ENCODE assay signal across 1 cellular context in the genomic region with DNA sequence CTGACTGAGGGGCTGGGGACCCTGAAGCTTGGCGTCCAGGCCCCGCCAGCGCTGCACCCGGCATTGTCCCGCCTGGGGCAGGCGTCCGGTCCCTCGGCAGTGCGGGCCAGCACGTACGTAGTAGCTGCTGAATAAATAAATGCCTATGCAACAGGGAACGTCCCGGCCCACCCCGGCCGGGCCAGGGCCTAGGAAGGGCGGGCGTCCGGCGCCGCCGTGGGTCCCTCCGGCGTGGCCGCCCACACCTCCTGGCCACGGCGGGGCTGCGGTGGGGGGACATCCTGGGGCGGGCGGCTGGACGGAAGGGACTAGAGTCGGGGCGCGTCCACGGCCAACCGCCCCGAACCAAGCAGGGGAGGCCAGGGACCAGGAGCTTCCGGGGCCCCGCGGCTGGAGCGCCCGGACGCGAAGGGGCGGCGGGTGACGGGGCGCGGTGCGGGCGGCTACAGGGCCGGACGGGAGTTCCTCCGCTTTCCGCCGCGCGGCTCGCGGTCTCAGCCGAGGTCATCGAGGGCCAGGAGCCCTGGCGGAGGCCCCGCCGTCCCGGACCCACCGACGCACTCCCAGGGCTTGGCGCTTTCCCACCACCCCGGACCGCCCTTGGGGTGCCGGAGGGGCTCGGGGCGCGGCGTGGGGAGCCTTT.
TF ChIP-seq lines count a peak whose summit lies in the region.

No MANE protein-coding gene starts in this region.

TF ChIP-seq in HepG2, 621 proteins besides CTCF, POLR2A, EP300 and RAD21 (continued from another document and continues in another):
- TF ChIP-seq, protein P1, sequence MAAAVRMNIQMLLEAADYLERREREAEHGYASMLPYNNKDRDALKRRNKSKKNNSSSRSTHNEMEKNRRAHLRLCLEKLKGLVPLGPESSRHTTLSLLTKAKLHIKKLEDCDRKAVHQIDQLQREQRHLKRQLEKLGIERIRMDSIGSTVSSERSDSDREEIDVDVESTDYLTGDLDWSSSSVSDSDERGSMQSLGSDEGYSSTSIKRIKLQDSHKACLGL (CRISPR knock-in tag; IDR thresholded peaks at IDR 0.05) = no peak; the same call in 1 of the 2 replicates
- no peak for TF ChIP-seq RELA (CRISPR knock-in tag; IDR thresholded peaks at IDR 0.05)
- TF ChIP-seq ZNF296 (CRISPR knock-in tag; conservative IDR thresholded peaks at IDR 0.05) = no peak
- TF ChIP-seq, protein P2, sequence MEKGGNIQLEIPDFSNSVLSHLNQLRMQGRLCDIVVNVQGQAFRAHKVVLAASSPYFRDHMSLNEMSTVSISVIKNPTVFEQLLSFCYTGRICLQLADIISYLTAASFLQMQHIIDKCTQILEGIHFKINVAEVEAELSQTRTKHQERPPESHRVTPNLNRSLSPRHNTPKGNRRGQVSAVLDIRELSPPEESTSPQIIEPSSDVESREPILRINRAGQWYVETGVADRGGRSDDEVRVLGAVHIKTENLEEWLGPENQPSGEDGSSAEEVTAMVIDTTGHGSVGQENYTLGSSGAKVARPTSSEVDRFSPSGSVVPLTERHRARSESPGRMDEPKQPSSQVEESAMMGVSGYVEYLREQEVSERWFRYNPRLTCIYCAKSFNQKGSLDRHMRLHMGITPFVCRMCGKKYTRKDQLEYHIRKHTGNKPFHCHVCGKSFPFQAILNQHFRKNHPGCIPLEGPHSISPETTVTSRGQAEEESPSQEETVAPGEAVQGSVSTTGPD (CRISPR knock-in tag; IDR thresholded peaks at IDR 0.05) = no peak
- TF ChIP-seq HDAC2 (CRISPR knock-in tag; IDR thresholded peaks at IDR 0.05) = peak; percentile 59
- peak; percentile 87; the same call in 1 of the 2 replicates for TF ChIP-seq SRY (CRISPR knock-in tag; IDR thresholded peaks at IDR 0.05)
- TF ChIP-seq PAX8 (CRISPR knock-in tag; IDR thresholded peaks at IDR 0.05; ENCODE audit: borderline replicate concordance) = 0 out of 2 replicates have a peak, but pooled peaks have one; percentile 29
- peak; percentile 36 for TF ChIP-seq TAF1 (CRISPR knock-in tag; IDR thresholded peaks at IDR 0.05)
- TF ChIP-seq HNRNPK (IDR thresholded peaks at IDR 0.05; ENCODE audit: low read depth, low read length, poor library complexity, severe bottlenecking) = peak; percentile 74
- TF ChIP-seq, protein P3, sequence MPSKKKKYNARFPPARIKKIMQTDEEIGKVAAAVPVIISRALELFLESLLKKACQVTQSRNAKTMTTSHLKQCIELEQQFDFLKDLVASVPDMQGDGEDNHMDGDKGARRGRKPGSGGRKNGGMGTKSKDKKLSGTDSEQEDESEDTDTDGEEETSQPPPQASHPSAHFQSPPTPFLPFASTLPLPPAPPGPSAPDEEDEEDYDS (CRISPR knock-in tag; IDR thresholded peaks at IDR 0.05) = peak; percentile 53; the same call in 1 of the 2 replicates
- TF ChIP-seq, protein P4, sequence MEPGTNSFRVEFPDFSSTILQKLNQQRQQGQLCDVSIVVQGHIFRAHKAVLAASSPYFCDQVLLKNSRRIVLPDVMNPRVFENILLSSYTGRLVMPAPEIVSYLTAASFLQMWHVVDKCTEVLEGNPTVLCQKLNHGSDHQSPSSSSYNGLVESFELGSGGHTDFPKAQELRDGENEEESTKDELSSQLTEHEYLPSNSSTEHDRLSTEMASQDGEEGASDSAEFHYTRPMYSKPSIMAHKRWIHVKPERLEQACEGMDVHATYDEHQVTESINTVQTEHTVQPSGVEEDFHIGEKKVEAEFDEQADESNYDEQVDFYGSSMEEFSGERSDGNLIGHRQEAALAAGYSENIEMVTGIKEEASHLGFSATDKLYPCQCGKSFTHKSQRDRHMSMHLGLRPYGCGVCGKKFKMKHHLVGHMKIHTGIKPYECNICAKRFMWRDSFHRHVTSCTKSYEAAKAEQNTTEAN (CRISPR knock-in tag; conservative IDR thresholded peaks at IDR 0.05) = peak; percentile 40; the same call in 1 of the 2 replicates
- TF ChIP-seq RBM22 (optimal IDR thresholded peaks at IDR 0.05; ENCODE audit: low read length) = peak; percentile 16
- peak; percentile 30; the same call in 1 of the 2 replicates for TF ChIP-seq HOXA3 (CRISPR knock-in tag; IDR thresholded peaks at IDR 0.05)
- 0 out of 2 replicates have a peak, but pooled peaks have one; percentile 15 for TF ChIP-seq ZNF143 (CRISPR knock-in tag; IDR thresholded peaks at IDR 0.05)
- no peak for TF ChIP-seq ZNF382 (CRISPR knock-in tag; IDR thresholded peaks at IDR 0.05; ENCODE audit: borderline replicate concordance)
- TF ChIP-seq, protein P5, sequence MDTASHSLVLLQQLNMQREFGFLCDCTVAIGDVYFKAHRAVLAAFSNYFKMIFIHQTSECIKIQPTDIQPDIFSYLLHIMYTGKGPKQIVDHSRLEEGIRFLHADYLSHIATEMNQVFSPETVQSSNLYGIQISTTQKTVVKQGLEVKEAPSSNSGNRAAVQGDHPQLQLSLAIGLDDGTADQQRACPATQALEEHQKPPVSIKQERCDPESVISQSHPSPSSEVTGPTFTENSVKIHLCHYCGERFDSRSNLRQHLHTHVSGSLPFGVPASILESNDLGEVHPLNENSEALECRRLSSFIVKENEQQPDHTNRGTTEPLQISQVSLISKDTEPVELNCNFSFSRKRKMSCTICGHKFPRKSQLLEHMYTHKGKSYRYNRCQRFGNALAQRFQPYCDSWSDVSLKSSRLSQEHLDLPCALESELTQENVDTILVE (CRISPR knock-in tag; IDR thresholded peaks at IDR 0.05) = peak; percentile 1; the same call in 1 of the 2 replicates
- TF ChIP-seq, protein P6, sequence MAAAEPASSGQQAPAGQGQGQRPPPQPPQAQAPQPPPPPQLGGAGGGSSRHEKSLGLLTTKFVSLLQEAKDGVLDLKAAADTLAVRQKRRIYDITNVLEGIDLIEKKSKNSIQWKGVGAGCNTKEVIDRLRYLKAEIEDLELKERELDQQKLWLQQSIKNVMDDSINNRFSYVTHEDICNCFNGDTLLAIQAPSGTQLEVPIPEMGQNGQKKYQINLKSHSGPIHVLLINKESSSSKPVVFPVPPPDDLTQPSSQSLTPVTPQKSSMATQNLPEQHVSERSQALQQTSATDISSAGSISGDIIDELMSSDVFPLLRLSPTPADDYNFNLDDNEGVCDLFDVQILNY (CRISPR knock-in tag; conservative IDR thresholded peaks at IDR 0.05) = no peak
- TF ChIP-seq STAT5B (CRISPR knock-in tag; IDR thresholded peaks at IDR 0.05) = no peak
- TF ChIP-seq, protein P7, sequence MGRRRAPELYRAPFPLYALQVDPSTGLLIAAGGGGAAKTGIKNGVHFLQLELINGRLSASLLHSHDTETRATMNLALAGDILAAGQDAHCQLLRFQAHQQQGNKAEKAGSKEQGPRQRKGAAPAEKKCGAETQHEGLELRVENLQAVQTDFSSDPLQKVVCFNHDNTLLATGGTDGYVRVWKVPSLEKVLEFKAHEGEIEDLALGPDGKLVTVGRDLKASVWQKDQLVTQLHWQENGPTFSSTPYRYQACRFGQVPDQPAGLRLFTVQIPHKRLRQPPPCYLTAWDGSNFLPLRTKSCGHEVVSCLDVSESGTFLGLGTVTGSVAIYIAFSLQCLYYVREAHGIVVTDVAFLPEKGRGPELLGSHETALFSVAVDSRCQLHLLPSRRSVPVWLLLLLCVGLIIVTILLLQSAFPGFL (CRISPR knock-in tag; IDR thresholded peaks at IDR 0.05) = no peak
- TF ChIP-seq ASH2L (IDR thresholded peaks at IDR 0.05; ENCODE audit: insufficient read length, low read depth, low read length) = peak; percentile 70
- TF ChIP-seq, protein P8, sequence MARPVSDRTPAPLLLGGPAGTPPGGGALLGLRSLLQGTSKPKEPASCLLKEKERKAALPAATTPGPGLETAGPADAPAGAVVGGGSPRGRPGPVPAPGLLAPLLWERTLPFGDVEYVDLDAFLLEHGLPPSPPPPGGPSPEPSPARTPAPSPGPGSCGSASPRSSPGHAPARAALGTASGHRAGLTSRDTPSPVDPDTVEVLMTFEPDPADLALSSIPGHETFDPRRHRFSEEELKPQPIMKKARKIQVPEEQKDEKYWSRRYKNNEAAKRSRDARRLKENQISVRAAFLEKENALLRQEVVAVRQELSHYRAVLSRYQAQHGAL (CRISPR knock-in tag; IDR thresholded peaks at IDR 0.05; ENCODE audit: not compliant biosample characterization) = peak; percentile 15
- peak; percentile 88 for TF ChIP-seq ZFX (CRISPR knock-in tag; IDR thresholded peaks at IDR 0.05; ENCODE audit: low read depth)
- TF ChIP-seq, protein P9, sequence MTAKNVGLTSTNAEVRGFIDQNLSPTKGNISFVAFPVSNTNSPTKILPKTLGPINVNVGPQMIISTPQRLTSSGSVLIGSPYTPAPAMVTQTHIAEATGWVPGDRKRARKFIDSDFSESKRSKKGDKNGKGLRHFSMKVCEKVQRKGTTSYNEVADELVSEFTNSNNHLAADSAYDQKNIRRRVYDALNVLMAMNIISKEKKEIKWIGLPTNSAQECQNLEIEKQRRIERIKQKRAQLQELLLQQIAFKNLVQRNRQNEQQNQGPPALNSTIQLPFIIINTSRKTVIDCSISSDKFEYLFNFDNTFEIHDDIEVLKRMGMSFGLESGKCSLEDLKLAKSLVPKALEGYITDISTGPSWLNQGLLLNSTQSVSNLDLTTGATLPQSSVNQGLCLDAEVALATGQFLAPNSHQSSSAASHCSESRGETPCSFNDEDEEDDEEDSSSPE (CRISPR knock-in tag; IDR thresholded peaks at IDR 0.05) = peak; percentile 64; the same call in 1 of the 2 replicates
- TF ChIP-seq, protein P10, sequence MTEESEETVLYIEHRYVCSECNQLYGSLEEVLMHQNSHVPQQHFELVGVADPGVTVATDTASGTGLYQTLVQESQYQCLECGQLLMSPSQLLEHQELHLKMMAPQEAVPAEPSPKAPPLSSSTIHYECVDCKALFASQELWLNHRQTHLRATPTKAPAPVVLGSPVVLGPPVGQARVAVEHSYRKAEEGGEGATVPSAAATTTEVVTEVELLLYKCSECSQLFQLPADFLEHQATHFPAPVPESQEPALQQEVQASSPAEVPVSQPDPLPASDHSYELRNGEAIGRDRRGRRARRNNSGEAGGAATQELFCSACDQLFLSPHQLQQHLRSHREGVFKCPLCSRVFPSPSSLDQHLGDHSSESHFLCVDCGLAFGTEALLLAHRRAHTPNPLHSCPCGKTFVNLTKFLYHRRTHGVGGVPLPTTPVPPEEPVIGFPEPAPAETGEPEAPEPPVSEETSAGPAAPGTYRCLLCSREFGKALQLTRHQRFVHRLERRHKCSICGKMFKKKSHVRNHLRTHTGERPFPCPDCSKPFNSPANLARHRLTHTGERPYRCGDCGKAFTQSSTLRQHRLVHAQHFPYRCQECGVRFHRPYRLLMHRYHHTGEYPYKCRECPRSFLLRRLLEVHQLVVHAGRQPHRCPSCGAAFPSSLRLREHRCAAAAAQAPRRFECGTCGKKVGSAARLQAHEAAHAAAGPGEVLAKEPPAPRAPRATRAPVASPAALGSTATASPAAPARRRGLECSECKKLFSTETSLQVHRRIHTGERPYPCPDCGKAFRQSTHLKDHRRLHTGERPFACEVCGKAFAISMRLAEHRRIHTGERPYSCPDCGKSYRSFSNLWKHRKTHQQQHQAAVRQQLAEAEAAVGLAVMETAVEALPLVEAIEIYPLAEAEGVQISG (CRISPR knock-in tag; IDR thresholded peaks at IDR 0.05) = 0 out of 2 replicates have a peak, but pooled peaks have one; percentile 47
- TF ChIP-seq, protein P11, sequence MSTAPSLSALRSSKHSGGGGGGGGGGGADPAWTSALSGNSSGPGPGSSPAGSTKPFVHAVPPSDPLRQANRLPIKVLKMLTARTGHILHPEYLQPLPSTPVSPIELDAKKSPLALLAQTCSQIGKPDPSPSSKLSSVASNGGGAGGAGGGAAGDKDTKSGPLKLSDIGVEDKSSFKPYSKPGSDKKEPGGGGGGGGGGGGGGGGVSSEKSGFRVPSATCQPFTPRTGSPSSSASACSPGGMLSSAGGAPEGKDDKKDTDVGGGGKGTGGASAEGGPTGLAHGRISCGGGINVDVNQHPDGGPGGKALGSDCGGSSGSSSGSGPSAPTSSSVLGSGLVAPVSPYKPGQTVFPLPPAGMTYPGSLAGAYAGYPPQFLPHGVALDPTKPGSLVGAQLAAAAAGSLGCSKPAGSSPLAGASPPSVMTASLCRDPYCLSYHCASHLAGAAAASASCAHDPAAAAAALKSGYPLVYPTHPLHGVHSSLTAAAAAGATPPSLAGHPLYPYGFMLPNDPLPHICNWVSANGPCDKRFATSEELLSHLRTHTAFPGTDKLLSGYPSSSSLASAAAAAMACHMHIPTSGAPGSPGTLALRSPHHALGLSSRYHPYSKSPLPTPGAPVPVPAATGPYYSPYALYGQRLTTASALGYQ (CRISPR knock-in tag; IDR thresholded peaks at IDR 0.05) = no peak
- TF ChIP-seq, protein P12, sequence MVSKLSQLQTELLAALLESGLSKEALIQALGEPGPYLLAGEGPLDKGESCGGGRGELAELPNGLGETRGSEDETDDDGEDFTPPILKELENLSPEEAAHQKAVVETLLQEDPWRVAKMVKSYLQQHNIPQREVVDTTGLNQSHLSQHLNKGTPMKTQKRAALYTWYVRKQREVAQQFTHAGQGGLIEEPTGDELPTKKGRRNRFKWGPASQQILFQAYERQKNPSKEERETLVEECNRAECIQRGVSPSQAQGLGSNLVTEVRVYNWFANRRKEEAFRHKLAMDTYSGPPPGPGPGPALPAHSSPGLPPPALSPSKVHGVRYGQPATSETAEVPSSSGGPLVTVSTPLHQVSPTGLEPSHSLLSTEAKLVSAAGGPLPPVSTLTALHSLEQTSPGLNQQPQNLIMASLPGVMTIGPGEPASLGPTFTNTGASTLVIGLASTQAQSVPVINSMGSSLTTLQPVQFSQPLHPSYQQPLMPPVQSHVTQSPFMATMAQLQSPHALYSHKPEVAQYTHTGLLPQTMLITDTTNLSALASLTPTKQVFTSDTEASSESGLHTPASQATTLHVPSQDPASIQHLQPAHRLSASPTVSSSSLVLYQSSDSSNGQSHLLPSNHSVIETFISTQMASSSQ (IDR thresholded peaks at IDR 0.05; ENCODE audit: low read depth) = no peak
- TF ChIP-seq, protein P12 (CRISPR knock-in tag; IDR thresholded peaks at IDR 0.05; ENCODE audit: borderline replicate concordance) = peak; percentile 18; the same call in 1 of the 2 replicates
